Comparison of ENCODE assay signal across 12 cellular contexts in the genomic region with DNA sequence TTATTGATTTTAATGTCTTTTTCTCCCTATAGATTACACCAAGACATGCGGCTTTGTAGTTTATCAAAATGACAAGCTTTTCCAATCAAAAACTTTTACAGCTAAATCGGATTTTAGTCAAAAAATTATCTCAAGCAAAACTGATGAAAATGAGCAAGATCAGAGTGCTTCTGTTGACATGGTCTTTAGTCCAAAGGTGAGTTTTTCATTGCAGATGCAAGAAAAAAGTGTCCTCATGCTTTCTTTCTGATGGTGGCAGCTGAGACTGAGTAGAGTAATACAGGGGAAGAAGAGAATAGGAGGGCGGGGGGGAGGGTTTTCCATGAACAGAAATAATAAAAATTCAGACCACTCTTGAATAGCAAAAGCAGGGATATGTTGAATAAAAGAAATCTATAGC. TPM values are rescaled to one million over a fixed set of nuclear protein-coding genes. Genes with fewer than 3 reads are reported as not detected.
"Had no signal": no experiment of that assay in that cellular context is flagged by ENCODE, and none has a peak within 500 bp of the region (broad histone marks: within the 10 kb centered on the region; RNA-seq: fewer than 3 reads in every experiment).

No MANE protein-coding gene starts in this region.

- FAIRE-seq: H1, H54 had no signal

- H3K4me2 ChIP-seq: GM23338 had no signal

- ATAC-seq: GM23338, HCT116 had no signal

- H3K9me3 ChIP-seq: HAP-1 had no signal

- H3K4me3 ChIP-seq: GM23248, GM23338, HAP-1 had no signal

- H3K9ac ChIP-seq: GM23248 had no signal

- H2AFZ ChIP-seq: GM23248, GM23338 had no signal

- DNase-seq: GM23248, GOT3, H7, H9, HCEC 1CT, HFFc6 had no signal

- H3K27ac ChIP-seq: GM23248 had no signal

- H3K36me3 ChIP-seq: HAP-1 had no signal

RNA-seq across cellular contexts. Expression of a gene that starts 36.5 kb away (rescaled TPM):
- total RNA-seq: GM23248, GM23338, H1, H4, H7, H9, HFFc6 had no signal
- polyA plus RNA-seq: GM23248, GM23338, H1 had no signal
